20 cellular contexts compared by ENCODE assay signal in genomic region chr11:75144716-75145014, GRCh38. TPM values are rescaled to one million over a fixed set of nuclear protein-coding genes. Genes with fewer than 3 reads are reported as not detected.
"Had no signal": no experiment of that assay in that cellular context is flagged by ENCODE, and none has a peak within 500 bp of the region (broad histone marks: within the 10 kb centered on the region; RNA-seq: fewer than 3 reads in every experiment).

No MANE protein-coding gene starts in this region.

- H3K9me3 Mint-ChIP-seq: activated naive CD8-positive, alpha-beta T cell treated with anti-CD3 and anti-CD28 coated beads for 36 hours; activated T-helper 1 cell treated with anti-CD3 and anti-CD28 coated beads, Interleukin-12 subunit alpha, Interleukin-12 subunit beta, Interleukin-2, Interleukin-4 antibody, amounts not matched to agents 30 ng/mL and 10 ng/mL and 1 ng/mL, durations not matched to agents 14 hours and 24 hours and 36 hours; immature natural killer cell; memory B cell; naive B cell; stimulated activated naive CD8-positive, alpha-beta T cell treated with anti-CD3 and anti-CD28 coated beads, Interleukin-15, amount 100 ng/mL, for 72 hours had no signal

- H3K36me3 Mint-ChIP-seq: immature natural killer cell, memory B cell, naive B cell had no signal

- H3K36me3 ChIP-seq: heart right ventricle, prostate gland, right atrium auricular region, suprapubic skin, transverse colon had no signal

- H3K27me3 ChIP-seq: right atrium auricular region, suprapubic skin, transverse colon had no signal

- H3K9me3 ChIP-seq: heart right ventricle, mucosa of descending colon, prostate gland, right atrium auricular region, suprapubic skin, transverse colon had no signal

- H3K27ac Mint-ChIP-seq: memory B cell had no signal

- H3K27ac ChIP-seq: prostate gland, right atrium auricular region, suprapubic skin had no signal

- ATAC-seq: activated CD4-positive, CD25-positive, alpha-beta regulatory T cell treated with anti-CD3 and anti-CD28 coated beads, Interleukin-2, amount 50 U/mL, for 24 hours had no signal

- H3K4me1 ChIP-seq: prostate gland had no signal

- H3K4me3 ChIP-seq: heart right ventricle, mucosa of descending colon, prostate gland, right atrium auricular region, skin epidermis, suprapubic skin, transverse colon had no signal

- H3K27me3 Mint-ChIP-seq: activated naive CD8-positive, alpha-beta T cell treated with anti-CD3 and anti-CD28 coated beads for 36 hours; stimulated activated naive CD8-positive, alpha-beta T cell treated with anti-CD3 and anti-CD28 coated beads, Interleukin-15, amount 100 ng/mL, for 72 hours had no signal

- DNase-seq: amniotic stem cell, kidney glomerular epithelial cell had no signal

- H3K4me3 Mint-ChIP-seq: activated naive CD8-positive, alpha-beta T cell treated with anti-CD3 and anti-CD28 coated beads for 36 hours; activated T-helper 1 cell treated with anti-CD3 and anti-CD28 coated beads, Interleukin-12 subunit alpha, Interleukin-12 subunit beta, Interleukin-2, Interleukin-4 antibody, amounts not matched to agents 30 ng/mL and 10 ng/mL and 1 ng/mL, durations not matched to agents 14 hours and 24 hours and 36 hours; naive B cell had no signal

RNA-seq across cellular contexts. Expression of gene SLCO2B1, which starts 6.2 kb away (rescaled TPM):
- total RNA-seq: activated CD8-positive, alpha-beta memory T cell treated with anti-CD3 and anti-CD28 coated beads for 36 hours; activated naive CD8-positive, alpha-beta T cell treated with anti-CD3 and anti-CD28 coated beads for 36 hours; activated T-helper 1 cell treated with anti-CD3 and anti-CD28 coated beads, Interleukin-12 subunit alpha, Interleukin-12 subunit beta, Interleukin-2, Interleukin-4 antibody, amounts not matched to agents 30 ng/mL and 10 ng/mL and 1 ng/mL, durations not matched to agents 14 hours and 24 hours and 36 hours had no signal

RNA-seq across cellular contexts. Expression of gene OR2AT4, which starts 48.0 kb away (rescaled TPM):
- total RNA-seq: activated CD8-positive, alpha-beta memory T cell treated with anti-CD3 and anti-CD28 coated beads for 36 hours; activated naive CD8-positive, alpha-beta T cell treated with anti-CD3 and anti-CD28 coated beads for 36 hours; activated T-helper 1 cell treated with anti-CD3 and anti-CD28 coated beads, Interleukin-12 subunit alpha, Interleukin-12 subunit beta, Interleukin-2, Interleukin-4 antibody, amounts not matched to agents 30 ng/mL and 10 ng/mL and 1 ng/mL, durations not matched to agents 14 hours and 24 hours and 36 hours; frontal cortex; heart right ventricle; left ventricle myocardium superior; mucosa of descending colon; osteocyte; right atrium auricular region; suprapubic skin; transverse colon had no signal
